ENCODE assay signal across 1 cellular context in genomic region chr6:3231213-3232016, GRCh38.
TF ChIP-seq lines count a peak whose summit lies in the region.

No MANE protein-coding gene starts in this region.

TF ChIP-seq in HepG2, 621 proteins besides CTCF, POLR2A, EP300 and RAD21 (continued from another document and continues in another):
- TF ChIP-seq ZBTB20 (CRISPR knock-in tag; IDR thresholded peaks at IDR 0.05; ENCODE audit: borderline replicate concordance, low read depth) = peak; percentile 55; the same call in 1 of the 2 replicates
- no peak for TF ChIP-seq TOPORS (CRISPR knock-in tag; IDR thresholded peaks at IDR 0.05)
- TF ChIP-seq RNF2 (conservative IDR thresholded peaks at IDR 0.05; ENCODE audit: low read depth) = peak; percentile 83
- TF ChIP-seq ZKSCAN1 (IDR thresholded peaks at IDR 0.05; ENCODE audit: low read length) = no peak
- TF ChIP-seq ZBTB21 (CRISPR knock-in tag; IDR thresholded peaks at IDR 0.05) = no peak
- TF ChIP-seq ZNF724P (CRISPR knock-in tag; IDR thresholded peaks at IDR 0.05; ENCODE audit: borderline replicate concordance) = no peak
- peak; percentile 84; the same call in 1 of the 2 replicates for TF ChIP-seq NCOA1 (CRISPR knock-in tag; IDR thresholded peaks at IDR 0.05)
- peak; percentile 53; the same call in 1 of the 2 replicates for TF ChIP-seq ELF3 (CRISPR knock-in tag; IDR thresholded peaks at IDR 0.05)
- TF ChIP-seq ATM (IDR thresholded peaks at IDR 0.05; ENCODE audit: borderline replicate concordance) = no peak
- no peak for TF ChIP-seq PBX2 (CRISPR knock-in tag; IDR thresholded peaks at IDR 0.05)
- TF ChIP-seq THYN1 (CRISPR knock-in tag; IDR thresholded peaks at IDR 0.05; ENCODE audit: borderline replicate concordance, low read depth) = no peak
- no peak for TF ChIP-seq AGO1 (IDR thresholded peaks at IDR 0.05; ENCODE audit: low read depth, low read length, poor library complexity, severe bottlenecking)
- no peak for TF ChIP-seq CEBPB (IDR thresholded peaks at IDR 0.05; ENCODE audit: borderline replicate concordance, low read depth, low read length)
- peak; percentile 60; the same call in 1 of the 2 replicates for TF ChIP-seq ARID4A (CRISPR knock-in tag; IDR thresholded peaks at IDR 0.05; ENCODE audit: borderline replicate concordance)
- peak; percentile 67; the same call in 1 of the 2 replicates for TF ChIP-seq THAP11 (CRISPR knock-in tag; IDR thresholded peaks at IDR 0.05)
- TF ChIP-seq SMYD3 (CRISPR knock-in tag; IDR thresholded peaks at IDR 0.05) = no peak
- TF ChIP-seq JARID2 (CRISPR knock-in tag; IDR thresholded peaks at IDR 0.05; ENCODE audit: insufficient replicate concordance) = no peak
- 0 out of 2 replicates have a peak, but pooled peaks have one; percentile 15 for TF ChIP-seq ZMYM3 (CRISPR knock-in tag; IDR thresholded peaks at IDR 0.05)
- peak; percentile 74 for TF ChIP-seq U2AF1 (optimal IDR thresholded peaks at IDR 0.05; ENCODE audit: low read depth, low read length)
- no peak for TF ChIP-seq SOX6 (IDR thresholded peaks at IDR 0.05)
- peak; percentile 77 for TF ChIP-seq SOX6 (CRISPR knock-in tag; IDR thresholded peaks at IDR 0.05)
- TF ChIP-seq ELF4 (CRISPR knock-in tag; IDR thresholded peaks at IDR 0.05; ENCODE audit: borderline replicate concordance) = peak; percentile 41; the same call in 1 of the 2 replicates
- TF ChIP-seq ZNF251 (CRISPR knock-in tag; IDR thresholded peaks at IDR 0.05) = no peak
- no peak for TF ChIP-seq ZNF784 (CRISPR knock-in tag; IDR thresholded peaks at IDR 0.05; ENCODE audit: borderline replicate concordance)
- TF ChIP-seq ZNF12 (CRISPR knock-in tag; IDR thresholded peaks at IDR 0.05) = no peak
- no peak for TF ChIP-seq GPBP1L1 (CRISPR knock-in tag; IDR thresholded peaks at IDR 0.05)
- TF ChIP-seq MTA3 (CRISPR knock-in tag; IDR thresholded peaks at IDR 0.05) = no peak
- peak; percentile 63; the same call in 1 of the 2 replicates for TF ChIP-seq ZNF670 (CRISPR knock-in tag; IDR thresholded peaks at IDR 0.05; ENCODE audit: borderline replicate concordance)
- peak; percentile 49 for TF ChIP-seq ZNF883 (CRISPR knock-in tag; IDR thresholded peaks at IDR 0.05; ENCODE audit: not compliant biosample characterization)
- TF ChIP-seq ASH2L (IDR thresholded peaks at IDR 0.05; ENCODE audit: insufficient read length, low read depth, low read length) = no peak
- TF ChIP-seq ZFAT (CRISPR knock-in tag; conservative IDR thresholded peaks at IDR 0.05) = no peak
- 0 out of 2 replicates have a peak, but pooled peaks have one; percentile 22 for TF ChIP-seq TFDP1 (CRISPR knock-in tag; IDR thresholded peaks at IDR 0.05; ENCODE audit: borderline replicate concordance)
- peak; percentile 14; the same call in 1 of the 2 replicates for TF ChIP-seq HMG20A (CRISPR knock-in tag; IDR thresholded peaks at IDR 0.05; ENCODE audit: borderline replicate concordance)
- TF ChIP-seq AGO2 (optimal IDR thresholded peaks at IDR 0.05; ENCODE audit: low read depth, low read length) = peak; percentile 51
- peak; percentile 68; the same call in 1 of the 2 replicates for TF ChIP-seq BCL6 (CRISPR knock-in tag; IDR thresholded peaks at IDR 0.05)
- no peak for TF ChIP-seq SMAD3 (CRISPR knock-in tag; IDR thresholded peaks at IDR 0.05)
- TF ChIP-seq SNAPC2 (CRISPR knock-in tag; IDR thresholded peaks at IDR 0.05) = peak; percentile 14
- TF ChIP-seq ZBTB2 (CRISPR knock-in tag; IDR thresholded peaks at IDR 0.05; ENCODE audit: low read depth) = no peak
- TF ChIP-seq ZNF619 (CRISPR knock-in tag; IDR thresholded peaks at IDR 0.05) = peak; percentile 88
- TF ChIP-seq PAXIP1 (CRISPR knock-in tag; conservative IDR thresholded peaks at IDR 0.05) = peak; percentile 70
- TF ChIP-seq ZNF276 (CRISPR knock-in tag; IDR thresholded peaks at IDR 0.05; ENCODE audit: low read depth) = no peak
- TF ChIP-seq UBTF (CRISPR knock-in tag; IDR thresholded peaks at IDR 0.05) = peak; percentile 64
- TF ChIP-seq FOSL2 (CRISPR knock-in tag; IDR thresholded peaks at IDR 0.05) = 0 out of 2 replicates have a peak, but pooled peaks have one; percentile 8
- no peak for TF ChIP-seq PLRG1 (conservative IDR thresholded peaks at IDR 0.05)
- no peak for TF ChIP-seq ZNF333 (CRISPR knock-in tag; IDR thresholded peaks at IDR 0.05; ENCODE audit: borderline replicate concordance)
- TF ChIP-seq TRIM24 (CRISPR knock-in tag; IDR thresholded peaks at IDR 0.05) = no peak
- no peak for TF ChIP-seq RELA (CRISPR knock-in tag; IDR thresholded peaks at IDR 0.05)
- peak; percentile 89; the same call in 1 of the 2 replicates for TF ChIP-seq ZNF556 (CRISPR knock-in tag; IDR thresholded peaks at IDR 0.05; ENCODE audit: borderline replicate concordance)
- no peak for TF ChIP-seq CBFB (CRISPR knock-in tag; IDR thresholded peaks at IDR 0.05)
- TF ChIP-seq FOXA3 (CRISPR knock-in tag; IDR thresholded peaks at IDR 0.05) = peak; percentile 46; the same call in 1 of the 2 replicates
- TF ChIP-seq ZNF550 (CRISPR knock-in tag; IDR thresholded peaks at IDR 0.05; ENCODE audit: borderline replicate concordance) = no peak
- TF ChIP-seq STAG1 (CRISPR knock-in tag; IDR thresholded peaks at IDR 0.05) = no peak
